ENCODE assay signal across 1 cellular context in the genomic region with DNA sequence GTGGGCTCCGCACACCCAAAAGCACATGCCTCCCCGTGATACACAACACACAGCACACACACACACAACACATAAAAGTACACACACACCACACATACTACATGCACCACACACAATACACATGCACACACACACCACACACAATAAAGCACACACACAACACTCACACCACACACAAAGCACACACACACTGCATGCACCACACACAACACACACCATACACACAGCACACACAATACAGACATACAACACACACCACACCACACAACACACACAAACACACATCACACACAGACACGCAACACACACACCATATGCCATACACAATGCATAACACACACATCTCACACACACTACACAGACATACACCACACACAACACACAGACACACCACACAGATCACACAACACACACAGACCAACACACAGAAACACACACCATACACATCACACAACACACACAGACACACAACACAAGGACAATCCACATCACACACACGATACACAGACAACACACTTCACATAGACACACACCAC.
TF ChIP-seq lines count a peak whose summit lies in the region.

No MANE protein-coding gene starts in this region.

TF ChIP-seq in K562, 482 proteins besides CTCF, POLR2A, EP300 and RAD21 (continued from another document and continues in another):
- TF ChIP-seq ZBTB2 (IDR thresholded peaks at IDR 0.05) (peak; percentile 49; the same call in 1 of the 2 replicates), TOE1 (IDR thresholded peaks at IDR 0.05; ENCODE audit: borderline replicate concordance) (peak; percentile 34; the same call in 1 of the 2 replicates), TOE1 (CRISPR knock-in tag; IDR thresholded peaks at IDR 0.05; ENCODE audit: borderline replicate concordance, low read depth) (peak; percentile 80; the same call in 1 of the 2 replicates), COPS2 (conservative IDR thresholded peaks at IDR 0.05) (no peak), CBX8 (IDR thresholded peaks at IDR 0.05; ENCODE audit: borderline replicate concordance, extremely low read depth, low read depth, low read length, poor library complexity, severe bottlenecking) (no peak), ZC3H8 (IDR thresholded peaks at IDR 0.05) (peak; percentile 73; the same call in 1 of the 2 replicates), ZNF79 (CRISPR knock-in tag; IDR thresholded peaks at IDR 0.05; ENCODE audit: low read depth) (no peak), ZNF347 (CRISPR knock-in tag; IDR thresholded peaks at IDR 0.05; ENCODE audit: low read depth) (no peak), ZNF445 (CRISPR knock-in tag; IDR thresholded peaks at IDR 0.05; ENCODE audit: low read depth) (no peak), FOXJ3 (CRISPR knock-in tag; IDR thresholded peaks at IDR 0.05) (no peak), HLTF (IDR thresholded peaks at IDR 0.05) (peak; percentile 60; the same call in 1 of the 2 replicates), FOXK1 (CRISPR knock-in tag; IDR thresholded peaks at IDR 0.05; ENCODE audit: borderline replicate concordance) (no peak), ZBTB7A (IDR thresholded peaks at IDR 0.05; ENCODE audit: borderline replicate concordance, control insufficient read depth, low read depth, low read length) (no peak), RCOR1 (IDR thresholded peaks at IDR 0.05; ENCODE audit: borderline replicate concordance in 1 of 2, low read depth in 2 of 2, low read length in 2 of 2) (no peak), FOXA3 (CRISPR knock-in tag; conservative IDR thresholded peaks at IDR 0.05 in 1 of 2, IDR thresholded peaks at IDR 0.05 in 1 of 2) (no peak), ZNF239 (CRISPR knock-in tag; IDR thresholded peaks at IDR 0.05) (no peak), ZFP36 (IDR thresholded peaks at IDR 0.05; ENCODE audit: low read depth, low read length, partially characterized antibody) (no peak), TSC22D4 (tag; IDR thresholded peaks at IDR 0.05) (peak; percentile 89; the same call in 1 of the 2 replicates), PTRF (tag; IDR thresholded peaks at IDR 0.05) (no peak), ATF4 (CRISPR knock-in tag; IDR thresholded peaks at IDR 0.05) (no peak), CBX2 (IDR thresholded peaks at IDR 0.05; ENCODE audit: insufficient read depth, low read length, poor library complexity, severe bottlenecking) (no peak), FUS (optimal IDR thresholded peaks at IDR 0.05; ENCODE audit: low read depth, low read length) (no peak), L3MBTL2 (IDR thresholded peaks at IDR 0.05) (no peak), HDAC6 (IDR thresholded peaks at IDR 0.05; ENCODE audit: low read depth, low read length) (peak; percentile 61; the same call in 1 of the 2 replicates), GABPA (tag; conservative IDR thresholded peaks at IDR 0.05; ENCODE audit: low read depth) (no peak), ILF3 (IDR thresholded peaks at IDR 0.05; ENCODE audit: borderline replicate concordance) (no peak), ARNT (IDR thresholded peaks at IDR 0.05) (peak; percentile 62 to 64; a peak in 2 of 4 replicates), NFIC (IDR thresholded peaks at IDR 0.05) (0 out of 2 replicates have a peak, but pooled peaks have one; percentile 21), HBP1 (CRISPR knock-in tag; IDR thresholded peaks at IDR 0.05) (peak; percentile 83), KAT8 (IDR thresholded peaks at IDR 0.05; ENCODE audit: low read depth) (no peak), ZNF174 (CRISPR knock-in tag; IDR thresholded peaks at IDR 0.05) (no peak), ZNF644 (tag; IDR thresholded peaks at IDR 0.05; ENCODE audit: low read depth) (no peak), ZKSCAN3 (CRISPR knock-in tag; IDR thresholded peaks at IDR 0.05) (no peak), TFE3 (CRISPR knock-in tag; IDR thresholded peaks at IDR 0.05) (no peak), RBBP5 (IDR thresholded peaks at IDR 0.05; ENCODE audit: borderline replicate concordance, insufficient read depth, low read length, poor library complexity, severe bottlenecking) (no peak), CSDE1 (IDR thresholded peaks at IDR 0.05) (peak; percentile 39 to 48; a peak in 1 of 4 replicates), ADNP (tag; IDR thresholded peaks at IDR 0.05) (peak; percentile 47; the same call in 1 of the 2 replicates), PURB (CRISPR knock-in tag; IDR thresholded peaks at IDR 0.05; ENCODE audit: low read depth) (no peak), ZNF584 (CRISPR knock-in tag; IDR thresholded peaks at IDR 0.05; ENCODE audit: low read depth) (no peak), PTBP1 (IDR thresholded peaks at IDR 0.05; ENCODE audit: low read depth, low read length) (no peak), ARID2 (IDR thresholded peaks at IDR 0.05) (peak; percentile 17; the same call in 1 of the 2 replicates), GATA2 (CRISPR knock-in tag; IDR thresholded peaks at IDR 0.05) (no peak)
- TF ChIP-seq, protein P1, sequence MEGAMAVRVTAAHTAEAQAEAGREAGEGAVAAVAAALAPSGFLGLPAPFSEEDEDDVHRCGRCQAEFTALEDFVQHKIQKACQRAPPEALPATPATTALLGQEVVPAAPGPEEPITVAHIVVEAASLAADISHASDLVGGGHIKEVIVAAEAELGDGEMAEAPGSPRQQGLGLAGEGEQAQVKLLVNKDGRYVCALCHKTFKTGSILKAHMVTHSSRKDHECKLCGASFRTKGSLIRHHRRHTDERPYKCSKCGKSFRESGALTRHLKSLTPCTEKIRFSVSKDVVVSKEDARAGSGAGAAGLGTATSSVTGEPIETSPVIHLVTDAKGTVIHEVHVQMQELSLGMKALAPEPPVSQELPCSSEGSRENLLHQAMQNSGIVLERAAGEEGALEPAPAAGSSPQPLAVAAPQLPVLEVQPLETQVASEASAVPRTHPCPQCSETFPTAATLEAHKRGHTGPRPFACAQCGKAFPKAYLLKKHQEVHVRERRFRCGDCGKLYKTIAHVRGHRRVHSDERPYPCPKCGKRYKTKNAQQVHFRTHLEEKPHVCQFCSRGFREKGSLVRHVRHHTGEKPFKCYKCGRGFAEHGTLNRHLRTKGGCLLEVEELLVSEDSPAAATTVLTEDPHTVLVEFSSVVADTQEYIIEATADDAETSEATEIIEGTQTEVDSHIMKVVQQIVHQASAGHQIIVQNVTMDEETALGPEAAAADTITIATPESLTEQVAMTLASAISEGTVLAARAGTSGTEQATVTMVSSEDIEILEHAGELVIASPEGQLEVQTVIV (CRISPR knock-in tag; IDR thresholded peaks at IDR 0.05; ENCODE audit: borderline replicate concordance), result no peak
- TF ChIP-seq, protein P2, sequence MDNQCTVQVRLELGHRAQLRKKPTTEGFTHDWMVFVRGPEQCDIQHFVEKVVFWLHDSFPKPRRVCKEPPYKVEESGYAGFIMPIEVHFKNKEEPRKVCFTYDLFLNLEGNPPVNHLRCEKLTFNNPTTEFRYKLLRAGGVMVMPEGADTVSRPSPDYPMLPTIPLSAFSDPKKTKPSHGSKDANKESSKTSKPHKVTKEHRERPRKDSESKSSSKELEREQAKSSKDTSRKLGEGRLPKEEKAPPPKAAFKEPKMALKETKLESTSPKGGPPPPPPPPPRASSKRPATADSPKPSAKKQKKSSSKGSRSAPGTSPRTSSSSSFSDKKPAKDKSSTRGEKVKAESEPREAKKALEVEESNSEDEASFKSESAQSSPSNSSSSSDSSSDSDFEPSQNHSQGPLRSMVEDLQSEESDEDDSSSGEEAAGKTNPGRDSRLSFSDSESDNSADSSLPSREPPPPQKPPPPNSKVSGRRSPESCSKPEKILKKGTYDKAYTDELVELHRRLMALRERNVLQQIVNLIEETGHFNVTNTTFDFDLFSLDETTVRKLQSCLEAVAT (IDR thresholded peaks at IDR 0.05), result peak; percentile 78 to 85; a peak in 3 of 4 replicates
- TF ChIP-seq, protein P3, sequence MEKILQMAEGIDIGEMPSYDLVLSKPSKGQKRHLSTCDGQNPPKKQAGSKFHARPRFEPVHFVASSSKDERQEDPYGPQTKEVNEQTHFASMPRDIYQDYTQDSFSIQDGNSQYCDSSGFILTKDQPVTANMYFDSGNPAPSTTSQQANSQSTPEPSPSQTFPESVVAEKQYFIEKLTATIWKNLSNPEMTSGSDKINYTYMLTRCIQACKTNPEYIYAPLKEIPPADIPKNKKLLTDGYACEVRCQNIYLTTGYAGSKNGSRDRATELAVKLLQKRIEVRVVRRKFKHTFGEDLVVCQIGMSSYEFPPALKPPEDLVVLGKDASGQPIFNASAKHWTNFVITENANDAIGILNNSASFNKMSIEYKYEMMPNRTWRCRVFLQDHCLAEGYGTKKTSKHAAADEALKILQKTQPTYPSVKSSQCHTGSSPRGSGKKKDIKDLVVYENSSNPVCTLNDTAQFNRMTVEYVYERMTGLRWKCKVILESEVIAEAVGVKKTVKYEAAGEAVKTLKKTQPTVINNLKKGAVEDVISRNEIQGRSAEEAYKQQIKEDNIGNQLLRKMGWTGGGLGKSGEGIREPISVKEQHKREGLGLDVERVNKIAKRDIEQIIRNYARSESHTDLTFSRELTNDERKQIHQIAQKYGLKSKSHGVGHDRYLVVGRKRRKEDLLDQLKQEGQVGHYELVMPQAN (IDR thresholded peaks at IDR 0.05; ENCODE audit: borderline replicate concordance), result peak; percentile 86
- TF ChIP-seq, protein P4, sequence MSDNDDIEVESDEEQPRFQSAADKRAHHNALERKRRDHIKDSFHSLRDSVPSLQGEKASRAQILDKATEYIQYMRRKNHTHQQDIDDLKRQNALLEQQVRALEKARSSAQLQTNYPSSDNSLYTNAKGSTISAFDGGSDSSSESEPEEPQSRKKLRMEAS (CRISPR knock-in tag; IDR thresholded peaks at IDR 0.05), result peak; percentile 61; the same call in 1 of the 2 replicates
- TF ChIP-seq, protein P5, sequence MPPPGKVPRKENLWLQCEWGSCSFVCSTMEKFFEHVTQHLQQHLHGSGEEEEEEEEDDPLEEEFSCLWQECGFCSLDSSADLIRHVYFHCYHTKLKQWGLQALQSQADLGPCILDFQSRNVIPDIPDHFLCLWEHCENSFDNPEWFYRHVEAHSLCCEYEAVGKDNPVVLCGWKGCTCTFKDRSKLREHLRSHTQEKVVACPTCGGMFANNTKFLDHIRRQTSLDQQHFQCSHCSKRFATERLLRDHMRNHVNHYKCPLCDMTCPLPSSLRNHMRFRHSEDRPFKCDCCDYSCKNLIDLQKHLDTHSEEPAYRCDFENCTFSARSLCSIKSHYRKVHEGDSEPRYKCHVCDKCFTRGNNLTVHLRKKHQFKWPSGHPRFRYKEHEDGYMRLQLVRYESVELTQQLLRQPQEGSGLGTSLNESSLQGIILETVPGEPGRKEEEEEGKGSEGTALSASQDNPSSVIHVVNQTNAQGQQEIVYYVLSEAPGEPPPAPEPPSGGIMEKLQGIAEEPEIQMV (tag; conservative IDR thresholded peaks at IDR 0.05; ENCODE audit: low read depth), result no peak
